ENCODE assay signal across 1 cellular context in genomic region chr22:41234815-41235687, GRCh38.
TF ChIP-seq lines count a peak whose summit lies in the region.

No MANE protein-coding gene starts in this region.

TF ChIP-seq in HepG2, 621 proteins besides CTCF, POLR2A, EP300 and RAD21 (continued from another document):
- TF ChIP-seq UBTF (CRISPR knock-in tag; IDR thresholded peaks at IDR 0.05): peak; percentile 53
- TF ChIP-seq MAZ (IDR thresholded peaks at IDR 0.05; ENCODE audit: borderline replicate concordance, low read depth, low read length): 0 out of 2 replicates have a peak, but pooled peaks have one; percentile 15
- TF ChIP-seq MAZ (CRISPR knock-in tag; IDR thresholded peaks at IDR 0.05; ENCODE audit: low read depth): peak; percentile 57; the same call in 1 of the 2 replicates
- peak; percentile 77 for TF ChIP-seq PAXIP1 (CRISPR knock-in tag; conservative IDR thresholded peaks at IDR 0.05)
- peak; percentile 30; the same call in 1 of the 2 replicates for TF ChIP-seq TFAP4 (IDR thresholded peaks at IDR 0.05; ENCODE audit: borderline replicate concordance, low read depth)
- TF ChIP-seq KLF16 (CRISPR knock-in tag; IDR thresholded peaks at IDR 0.05): 0 out of 4 replicates have a peak, but pooled peaks of 1 of the 2 experiments have one; percentile 38
- TF ChIP-seq CSRNP1 (CRISPR knock-in tag; IDR thresholded peaks at IDR 0.05): 0 out of 2 replicates have a peak, but pooled peaks have one; percentile 47
- peak; percentile 71; the same call in 1 of the 2 replicates for TF ChIP-seq SP5 (CRISPR knock-in tag; IDR thresholded peaks at IDR 0.05; ENCODE audit: borderline replicate concordance, low read depth)
- TF ChIP-seq NR2C2 (CRISPR knock-in tag; IDR thresholded peaks at IDR 0.05; ENCODE audit: borderline replicate concordance): peak; percentile 85
- peak; percentile 29 for TF ChIP-seq TEAD3 (CRISPR knock-in tag; optimal IDR thresholded peaks at IDR 0.05; ENCODE audit: borderline replicate concordance)
- no peak for TF ChIP-seq LCORL (IDR thresholded peaks at IDR 0.05)
- TF ChIP-seq LCORL (CRISPR knock-in tag; IDR thresholded peaks at IDR 0.05): peak; percentile 62
- 0 out of 2 replicates have a peak, but pooled peaks have one; percentile 73 for TF ChIP-seq KDM4B (CRISPR knock-in tag; IDR thresholded peaks at IDR 0.05)
- TF ChIP-seq ZNF788 (CRISPR knock-in tag; IDR thresholded peaks at IDR 0.05; ENCODE audit: borderline replicate concordance): peak; percentile 86; the same call in 1 of the 2 replicates
- TF ChIP-seq HOXA3 (CRISPR knock-in tag; IDR thresholded peaks at IDR 0.05): peak; percentile 75
- 0 out of 2 replicates have a peak, but pooled peaks have one; percentile 22 for TF ChIP-seq ZNF276 (CRISPR knock-in tag; IDR thresholded peaks at IDR 0.05; ENCODE audit: low read depth)
- peak; percentile 75 for TF ChIP-seq ZNF644 (CRISPR knock-in tag; IDR thresholded peaks at IDR 0.05; ENCODE audit: low read depth)
- TF ChIP-seq FOXJ3 (CRISPR knock-in tag; IDR thresholded peaks at IDR 0.05; ENCODE audit: borderline replicate concordance): peak; percentile 49; the same call in 1 of the 2 replicates
- TF ChIP-seq ZNF619 (CRISPR knock-in tag; IDR thresholded peaks at IDR 0.05): 0 out of 2 replicates have a peak, but pooled peaks have one; percentile 45
- TF ChIP-seq CBFB (CRISPR knock-in tag; IDR thresholded peaks at IDR 0.05): peak; percentile 62
- TF ChIP-seq TP53 (CRISPR knock-in tag; conservative IDR thresholded peaks at IDR 0.05): peak; percentile 67; the same call in 1 of the 2 replicates
- peak; percentile 64 for TF ChIP-seq ZBTB33 (CRISPR knock-in tag; IDR thresholded peaks at IDR 0.05)
- TF ChIP-seq ZNF792 (CRISPR knock-in tag; IDR thresholded peaks at IDR 0.05): no peak
- TF ChIP-seq FOXA3 (CRISPR knock-in tag; IDR thresholded peaks at IDR 0.05): peak; percentile 37; the same call in 1 of the 2 replicates
- peak; percentile 51; the same call in 1 of the 2 replicates for TF ChIP-seq ARID4A (CRISPR knock-in tag; IDR thresholded peaks at IDR 0.05; ENCODE audit: borderline replicate concordance)
- TF ChIP-seq HNF4A (CRISPR knock-in tag; IDR thresholded peaks at IDR 0.05): peak; percentile 88
- TF ChIP-seq KDM1A (CRISPR knock-in tag; IDR thresholded peaks at IDR 0.05): peak; percentile 27; the same call in 1 of the 2 replicates
- TF ChIP-seq ZNF747 (CRISPR knock-in tag; IDR thresholded peaks at IDR 0.05; ENCODE audit: borderline replicate concordance): peak; percentile 19; the same call in 1 of the 2 replicates
- 0 out of 2 replicates have a peak, but pooled peaks have one; percentile 37 for TF ChIP-seq TARDBP (CRISPR knock-in tag; IDR thresholded peaks at IDR 0.05)
- peak; percentile 47; the same call in 1 of the 2 replicates for TF ChIP-seq ZNF501 (CRISPR knock-in tag; IDR thresholded peaks at IDR 0.05)
- no peak for TF ChIP-seq ZNF232 (CRISPR knock-in tag; IDR thresholded peaks at IDR 0.05; ENCODE audit: borderline replicate concordance)
- TF ChIP-seq ZNF264 (CRISPR knock-in tag; IDR thresholded peaks at IDR 0.05): peak; percentile 43; the same call in 1 of the 2 replicates
- TF ChIP-seq RFX5 (IDR thresholded peaks at IDR 0.05; ENCODE audit: low read depth, low read length): no peak
